ENCODE assay signal across 15 cellular contexts in genomic region chr7:25454562-25455031, GRCh38.
A peak's percentile ranks its signal among the peaks of the same experiment; 100 is the strongest.
DNase-seq lines count a peak whose midpoint lies in the region; ATAC-seq, FAIRE-seq and TF ChIP-seq lines count a peak whose summit lies in the region.
"Had no signal": no experiment of that assay in that cellular context is flagged by ENCODE, and none has a peak within 500 bp of the region (broad histone marks: within the 10 kb centered on the region; RNA-seq: fewer than 3 reads in every experiment).

No MANE protein-coding gene starts in this region.

- H3K27me3 ChIP-seq in right lobe of liver (no peaks in the 10 kb centered on the region), HepG2 (ENCODE audit: control insufficient read depth in 1 of 2, insufficient read depth in 2 of 2, low read length in 2 of 2) (peaks cover 0 to 27% of the 10 kb centered on the region in 2 experiments; a peak in 2 of 5 replicates), mesendoderm (ENCODE audit: insufficient read depth, low read length, poor library complexity) (no peaks in the 10 kb centered on the region), uterus (no peaks in the 10 kb centered on the region)

- H3K18ac ChIP-seq in mesendoderm (ENCODE audit: low read length) = no peak overlapping the region

- H4K8ac ChIP-seq in mesendoderm (ENCODE audit: low read depth, low read length) = no peak overlapping the region

- 46% methylated on average over 8 of the region's 8 CpGs for WGBS in right lobe of liver (ENCODE audit: insufficient coverage, low coverage, low lambda C conversion rate, missing lambda C conversion rate)
- 12% methylated on average over 8 of the region's 8 CpGs for WGBS in HepG2 (ENCODE audit: low lambda C conversion rate)
- WGBS in mesendoderm (ENCODE audit: extremely low coverage, insufficient coverage, low lambda C conversion rate) = no CpG with 5 or more reads among the region's 8 CpGs

- H3K79me1 ChIP-seq in mesendoderm (ENCODE audit: low read length) = no peaks in the 10 kb centered on the region

- no peak overlapping the region for H3K4ac ChIP-seq in mesendoderm (ENCODE audit: low read depth, low read length)

- no peak for TF ChIP-seq CTCF in right lobe of liver (IDR thresholded peaks at IDR 0.05)
- no peak for TF ChIP-seq CTCF in HepG2 (CRISPR knock-in tag; IDR thresholded peaks at IDR 0.05)
- no peak for TF ChIP-seq CTCF in cardiac fibroblast (IDR thresholded peaks at IDR 0.05; ENCODE audit: low read depth, low read length)
- TF ChIP-seq CTCF in uterus (IDR thresholded peaks at IDR 0.05) = no peak
- TF ChIP-seq CTCF in coronary artery (IDR thresholded peaks at IDR 0.05) = no peak

- TF ChIP-seq EP300 in HepG2 (IDR thresholded peaks at IDR 0.05; ENCODE audit: low read depth in 2 of 2, low read length in 2 of 2) (no peak), HepG2 (CRISPR knock-in tag; IDR thresholded peaks at IDR 0.05; ENCODE audit: borderline replicate concordance) (no peak)

- intact Hi-C loops in right lobe of liver (cut with DNase I) (no loop called here), HepG2 (cut with micrococcal nuclease; ENCODE audit: unreplicated experiment) (no loop called here), uterus (cut with DNase I; ENCODE audit: low total_unique reads) (no loop called here)

- H2BK15ac ChIP-seq in mesendoderm (replicated peaks; ENCODE audit: low read depth) = no peak overlapping the region

- no peaks in the 10 kb centered on the region for H3K36me3 ChIP-seq in right lobe of liver
- no peaks in the 10 kb centered on the region for H3K36me3 ChIP-seq in HepG2 (replicated peaks in 1 of 2; ENCODE audit: control insufficient read depth in 1 of 2, insufficient read depth in 2 of 2, low read length in 2 of 2)
- no peaks in the 10 kb centered on the region for H3K36me3 ChIP-seq in mesendoderm (ENCODE audit: control insufficient read depth, insufficient read depth, low read length)
- no peaks in the 10 kb centered on the region for H3K36me3 ChIP-seq in uterus

- H2AFZ ChIP-seq in HepG2 (ENCODE audit: low read length) = no peak overlapping the region

- no peak overlapping the region for H2BK5ac ChIP-seq in mesendoderm (ENCODE audit: low read length)

- no peak overlapping the region for H4K5ac ChIP-seq in mesendoderm (ENCODE audit: low read length)

- H3K4me3 ChIP-seq in right lobe of liver (no peak overlapping the region), HepG2 (replicated peaks in 1 of 3; ENCODE audit: insufficient read depth in 1 of 3, low read depth in 2 of 3, low read length in 3 of 3) (no peak overlapping the region), cardiac fibroblast (replicated peaks in 1 of 2; ENCODE audit: low read depth in 2 of 2, low read length in 2 of 2) (no peak overlapping the region), mesendoderm (ENCODE audit: low read length) (no peak overlapping the region), uterus (no peak overlapping the region), coronary artery (no peak overlapping the region)

- H3K79me2 ChIP-seq in HepG2 (ENCODE audit: insufficient read depth, low read length) = no peaks in the 10 kb centered on the region
- no peaks in the 10 kb centered on the region for H3K79me2 ChIP-seq in mesendoderm (ENCODE audit: control insufficient read depth, insufficient read depth, low read length)

- DNase-seq in right lobe of liver (no peak), HepG2 (ENCODE audit: low spot score) (no peak), cardiac fibroblast (ENCODE audit: low read depth in 2 of 2) (peak; percentile 3 to 39), mesendoderm (no peak), uterus (peak in 1 of 2 donors; percentile 34), coronary artery (ENCODE audit: low spot score) (no peak)
- DNase-seq: ACHN; activated CD4-positive, alpha-beta memory T cell treated with anti-CD3 and anti-CD28 coated beads for 36 hours; activated naive CD4-positive, alpha-beta T cell treated with Interleukin-2 at 50 U/mL for 16 hours; dermis blood vessel endothelial cell; DND-41; hypothalamus had no signal

- no TSS peak for BruUV-seq in HepG2 (replicated peaks; lab: Mats Ljungman, UMichigan)

- H3K4me1 ChIP-seq in right lobe of liver (peaks cover 0 to 13% (median 4%) of the 10 kb centered on the region in 4 donors), HepG2 (ENCODE audit: insufficient read depth, low read length) (no peaks in the 10 kb centered on the region), mesendoderm (ENCODE audit: control insufficient read depth, low read depth, low read length) (no peaks in the 10 kb centered on the region), uterus (no peaks in the 10 kb centered on the region)

- H4K20me1 ChIP-seq in HepG2 (ENCODE audit: insufficient read depth, low read length) = no peaks in the 10 kb centered on the region

- no peak overlapping the region for H3K23ac ChIP-seq in mesendoderm (ENCODE audit: low read length)

- CTCF ChIA-PET in HepG2 (lab: Yijun Ruan, JAX; ENCODE audit: low intra/inter-chr PET ratio, low total read pairs) = no interaction called here

- H3K4me2 ChIP-seq in HepG2 (ENCODE audit: low read depth, low read length) (no peak overlapping the region), mesendoderm (ENCODE audit: low read length) (no peak overlapping the region)

- H3K9ac ChIP-seq in HepG2 (ENCODE audit: insufficient read depth, low read depth, low read length) = no peak overlapping the region
- no peak overlapping the region for H3K9ac ChIP-seq in mesendoderm (ENCODE audit: low read length)

- ATAC-seq in right lobe of liver (peak; percentile 17 to 43 (median 32)), HepG2 (no peak), esophagus mucosa (no peak), HG03354 (IDR thresholded peaks at IDR 0.05; ENCODE audit: poor library complexity, severe bottlenecking, unreplicated experiment) (no peak)
- ATAC-seq: stimulated activated effector memory CD8-positive, alpha-beta T cell treated with anti-CD3 and anti-CD28 coated beads, Interleukin-12 subunit alpha, Interleukin-12 subunit beta, amount 100 ng/mL, for 72 hours had no signal

- peak overlapping the region; percentile 9 for H3K56ac ChIP-seq in mesendoderm (ENCODE audit: low read length)

- no peak for FAIRE-seq in HepG2 (lab: Jason Lieb, UNC)

- in situ Hi-C loops in HepG2 (cut with HindIII; ENCODE audit: extremely low pct_ligation_motif_present, low pct_unique_long_range_greater_than_20kb) = no loop called here

- no peak overlapping the region for H2BK120ac ChIP-seq in mesendoderm (ENCODE audit: low read depth, low read length)

- no peak for TF ChIP-seq RAD21 in HepG2 (CRISPR knock-in tag; IDR thresholded peaks at IDR 0.05)

- H3K27ac ChIP-seq in right lobe of liver (no peak overlapping the region), HepG2 (ENCODE audit: extremely low read length, insufficient read depth, low read length) (no peak overlapping the region), mesendoderm (ENCODE audit: low read depth, low read length) (no peak overlapping the region), uterus (peak overlapping the region; percentile 3 to 81), coronary artery (peak overlapping the region in 1 of 2 donors; percentile 46)

- POLR2A ChIA-PET in HepG2 (lab: Yijun Ruan, JAX) = no interaction called here

- TF ChIP-seq POLR2A in right lobe of liver (IDR thresholded peaks at IDR 0.05) (no peak), HepG2 (IDR thresholded peaks at IDR 0.05; ENCODE audit: insufficient read depth in 1 of 2, low read depth in 2 of 2, low read length in 2 of 2) (no peak), uterus (IDR thresholded peaks at IDR 0.05) (no peak)

- H3K9me3 ChIP-seq in right lobe of liver (no peaks in the 10 kb centered on the region), HepG2 (ENCODE audit: low read length) (no peaks in the 10 kb centered on the region), uterus (no peaks in the 10 kb centered on the region)

- H2AK5ac ChIP-seq in mesendoderm (ENCODE audit: low read length) = no peak overlapping the region

TF ChIP-seq in HepG2, 621 proteins besides CTCF, POLR2A, EP300 and RAD21 (continues in another document):
- TF ChIP-seq ZNF672 (CRISPR knock-in tag; IDR thresholded peaks at IDR 0.05) = no peak
- TF ChIP-seq FOXC1 (CRISPR knock-in tag; IDR thresholded peaks at IDR 0.05; ENCODE audit: borderline replicate concordance) = no peak
- no peak for TF ChIP-seq RARA (CRISPR knock-in tag; IDR thresholded peaks at IDR 0.05)
- TF ChIP-seq, protein P1, sequence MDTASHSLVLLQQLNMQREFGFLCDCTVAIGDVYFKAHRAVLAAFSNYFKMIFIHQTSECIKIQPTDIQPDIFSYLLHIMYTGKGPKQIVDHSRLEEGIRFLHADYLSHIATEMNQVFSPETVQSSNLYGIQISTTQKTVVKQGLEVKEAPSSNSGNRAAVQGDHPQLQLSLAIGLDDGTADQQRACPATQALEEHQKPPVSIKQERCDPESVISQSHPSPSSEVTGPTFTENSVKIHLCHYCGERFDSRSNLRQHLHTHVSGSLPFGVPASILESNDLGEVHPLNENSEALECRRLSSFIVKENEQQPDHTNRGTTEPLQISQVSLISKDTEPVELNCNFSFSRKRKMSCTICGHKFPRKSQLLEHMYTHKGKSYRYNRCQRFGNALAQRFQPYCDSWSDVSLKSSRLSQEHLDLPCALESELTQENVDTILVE (CRISPR knock-in tag; IDR thresholded peaks at IDR 0.05) = no peak
- no peak for TF ChIP-seq PRDM4 (CRISPR knock-in tag; IDR thresholded peaks at IDR 0.05; ENCODE audit: borderline replicate concordance)
- no peak for TF ChIP-seq ARNTL (CRISPR knock-in tag; IDR thresholded peaks at IDR 0.05)
- TF ChIP-seq RBM39 (IDR thresholded peaks at IDR 0.05; ENCODE audit: low read depth, low read length, poor library complexity, severe bottlenecking) = no peak

Comparison
In these comparisons a context has a peak if more than half of its experiments do, and no peak if none do; other contexts are left out.
1. ATAC-seq: peak in right lobe of liver (4 of 4); none in HepG2 (single experiment), esophagus mucosa (single experiment) and HG03354 (single experiment).
2. DNase-seq: peak in cardiac fibroblast (2 of 2); none in right lobe of liver (0 of 3), HepG2 (single experiment), mesendoderm (single experiment) and coronary artery (single experiment).
3. H3K27ac ChIP-seq: peak in uterus (2 of 2); none in right lobe of liver (0 of 3), HepG2 (single experiment) and mesendoderm (single experiment).